18 cellular contexts compared by ENCODE assay signal in genomic region chr1:199083680-199084079, GRCh38.
DNase-seq lines count a peak whose midpoint lies in the region; ATAC-seq, FAIRE-seq and TF ChIP-seq lines count a peak whose summit lies in the region.
"Had no signal": no experiment of that assay in that cellular context is flagged by ENCODE, and none has a peak within 500 bp of the region (broad histone marks: within the 10 kb centered on the region; RNA-seq: fewer than 3 reads in every experiment).

No MANE protein-coding gene starts in this region.

- H3F3A ChIP-seq in SK-N-SH (replicated peaks; ENCODE audit: insufficient read depth), result no peaks in the 10 kb centered on the region

- TF ChIP-seq RAD21 in SK-N-SH (IDR thresholded peaks at IDR 0.05; ENCODE audit: low read length), result no peak

- H3K27ac ChIP-seq in SK-N-SH (ENCODE audit: low read depth in 2 of 2, low read length in 1 of 2), result peak overlapping the region; percentile 47 to 54; a peak in 3 of 4 replicates
- H3K27ac ChIP-seq: cardiac muscle cell, Peyer's patch, sigmoid colon had no signal

- intact Hi-C loops in Right ventricle myocardium superior (cut with DNase I), result no loop called here

- no peak overlapping the region; the same call in 1 of the 2 replicates for H2AFZ ChIP-seq in SK-N-SH (ENCODE audit: low read depth)

- H3K9me2 ChIP-seq in SK-N-SH, result no peaks in the 10 kb centered on the region

- peaks cover 10 to 11% of the 10 kb centered on the region in 2 experiments; a peak in 3 of 4 replicates for H3K4me1 ChIP-seq in SK-N-SH (ENCODE audit: control insufficient read depth in 1 of 2, insufficient read depth in 2 of 2, low read depth in 1 of 2, low read length in 1 of 2)
- H3K4me1 ChIP-seq: Peyer's patch, sigmoid colon had no signal

- no peak for ATAC-seq in Right ventricle myocardium superior (ENCODE audit: poor library complexity)
- ATAC-seq in HG02885 (IDR thresholded peaks at IDR 0.05; ENCODE audit: poor library complexity, unreplicated experiment), result no peak

- H3K4me2 ChIP-seq in SK-N-SH, result no peak overlapping the region

- peak; percentile 90 for FAIRE-seq in D721Med (lab: Jason Lieb, UNC)
- FAIRE-seq: endometrium had no signal

- H4K20me1 ChIP-seq in SK-N-SH (ENCODE audit: insufficient read depth), result no peaks in the 10 kb centered on the region

- TF ChIP-seq CTCF in D721Med (IDR thresholded peaks at IDR 0.05; ENCODE audit: insufficient read depth, missing control alignments) (no peak), SK-N-SH (IDR thresholded peaks at IDR 0.05) (no peak), fibroblast of mammary gland (conservative IDR thresholded peaks at IDR 0.05; ENCODE audit: control insufficient read depth, insufficient read depth, low read depth, low read length) (no peak)

- DNase-seq in D721Med (ENCODE audit: insufficient read length, low spot score) (no peak), SK-N-SH (peak; percentile 6), fibroblast of mammary gland (ENCODE audit: low read depth) (peak; percentile 11), non-pigmented ciliary epithelial cell (ENCODE audit: low read depth) (peak; percentile 43), Right ventricle myocardium superior (no peak), MV-4-11 (lab: John Stamatoyannopoulos, UW) (no peak), LoVo (ENCODE audit: low spot score) (no peak)
- DNase-seq: activated B cell treated with CpG ODN at 0.5 μM for 24 hours; activated naive CD4-positive, alpha-beta T cell; KG1; NCI-H1930; NCI-H526 treated with DMSO at 0.1 percent for 48 hours; Peyer's patch; sigmoid colon; stimulated activated naive B cell treated with anti-CD40 and anti-IgM and Interleukin-4, amounts not matched to agents 10 μg/mL and 1 μg/mL and 100 μg/mL, for 72 hours had no signal

- H3K27me3 ChIP-seq in SK-N-SH (ENCODE audit: insufficient read depth), result no peaks in the 10 kb centered on the region
- H3K27me3 ChIP-seq: cardiac muscle cell, Peyer's patch, sigmoid colon had no signal

- H3K4me3 ChIP-seq in SK-N-SH (ENCODE audit: low read depth in 2 of 2, low read length in 1 of 2), result no peak overlapping the region
- H3K4me3 ChIP-seq in fibroblast of mammary gland (ENCODE audit: control insufficient read depth, low read depth, low read length), result no peak overlapping the region
- H3K4me3 ChIP-seq: cardiac muscle cell, Peyer's patch, sigmoid colon had no signal

- no peaks in the 10 kb centered on the region for H3K79me2 ChIP-seq in SK-N-SH (ENCODE audit: insufficient read depth)

- POLR2A ChIA-PET in SK-N-SH (lab: Yijun Ruan, JAX), result no interaction called here

- H3K36me3 ChIP-seq in SK-N-SH (replicated peaks in 1 of 2; ENCODE audit: control insufficient read depth in 1 of 2, insufficient read depth in 2 of 2, low read length in 1 of 2), result no peaks in the 10 kb centered on the region
- H3K36me3 ChIP-seq: cardiac muscle cell, Peyer's patch, sigmoid colon had no signal

- CTCF ChIA-PET in SK-N-SH (lab: Yijun Ruan, JAX), result interaction anchor here (1.2 to 1.8 kb wide), 2 partner anchors 9 to 29 kb away, joined by 3 to 8 read pairs; no protein-coding TSS in a partner anchor

- no peak overlapping the region for H3K9ac ChIP-seq in SK-N-SH

- peak; percentile 37 to 51; a peak in 2 of 4 replicates for TF ChIP-seq EP300 in SK-N-SH (IDR thresholded peaks at IDR 0.05; ENCODE audit: borderline replicate concordance in 1 of 2, low read depth in 1 of 2, low read length in 1 of 2)

- H3K9me3 ChIP-seq in SK-N-SH, result no peaks in the 10 kb centered on the region
- H3K9me3 ChIP-seq: Peyer's patch, sigmoid colon had no signal

TF ChIP-seq in SK-N-SH, 30 proteins besides CTCF, POLR2A, EP300 and RAD21:
- TF ChIP-seq TAF1 (IDR thresholded peaks at IDR 0.05; ENCODE audit: borderline replicate concordance, low read depth, low read length) (no peak), RXRA (IDR thresholded peaks at IDR 0.05; ENCODE audit: borderline replicate concordance, low read depth) (no peak), ELF1 (IDR thresholded peaks at IDR 0.05) (no peak), PBX3 (IDR thresholded peaks at IDR 0.05) (peak; percentile 85), FOXM1 (IDR thresholded peaks at IDR 0.05; ENCODE audit: low read depth) (0 out of 2 replicates have a peak, but pooled peaks have one; percentile 16), FOSL2 (IDR thresholded peaks at IDR 0.05; ENCODE audit: borderline replicate concordance, low read depth) (0 out of 2 replicates have a peak, but pooled peaks have one; percentile 17), JUND (IDR thresholded peaks at IDR 0.05) (peak; percentile 57), TEAD4 (IDR thresholded peaks at IDR 0.05; ENCODE audit: borderline replicate concordance, insufficient read depth) (peak; percentile 69), POLR2AphosphoS5 (IDR thresholded peaks at IDR 0.05; ENCODE audit: low read depth, low read length) (peak; percentile 51; the same call in 1 of the 2 replicates), GABPA (IDR thresholded peaks at IDR 0.05; ENCODE audit: low read depth) (no peak), NFIC (IDR thresholded peaks at IDR 0.05; ENCODE audit: borderline replicate concordance) (peak; percentile 38; the same call in 1 of the 2 replicates), RFX5 (IDR thresholded peaks at IDR 0.05; ENCODE audit: low read length) (peak; percentile 54; the same call in 1 of the 2 replicates), TCF12 (IDR thresholded peaks at IDR 0.05) (peak; percentile 91), GATA2 (CRISPR knock-in tag; IDR thresholded peaks at IDR 0.05) (peak; percentile 19; the same call in 1 of the 2 replicates), RCOR1 (IDR thresholded peaks at IDR 0.05; ENCODE audit: low read length) (no peak), CHD2 (IDR thresholded peaks at IDR 0.05; ENCODE audit: low read length, partially characterized antibody) (no peak), MEF2A (IDR thresholded peaks at IDR 0.05; ENCODE audit: borderline replicate concordance, low read depth) (peak; percentile 85)

Comparison
In these comparisons a context has a peak if more than half of its experiments do, and no peak if none do; other contexts are left out.
1. DNase-seq: peak in SK-N-SH (single experiment), fibroblast of mammary gland (single experiment) and non-pigmented ciliary epithelial cell (single experiment); none in D721Med (single experiment), Right ventricle myocardium superior (single experiment), MV-4-11 (single experiment) and LoVo (single experiment).